Comparison of ENCODE assay signal across 2 cellular contexts in genomic region chr12:57844725-57845477, GRCh38.
TF ChIP-seq lines count a peak whose summit lies in the region.

No MANE protein-coding gene starts in this region.

TF ChIP-seq in PFSK-1, 5 proteins besides CTCF, POLR2A, EP300 and RAD21:
- TF ChIP-seq REST (IDR thresholded peaks at IDR 0.05; ENCODE audit: insufficient read depth in 1 of 2, low read depth in 2 of 2, low read length in 2 of 2) (0 out of 4 replicates have a peak, but pooled peaks of 1 of the 2 experiments have one; percentile 37), TAF1 (IDR thresholded peaks at IDR 0.05; ENCODE audit: borderline replicate concordance, insufficient read depth, low read length) (no peak), FOXP2 (optimal IDR thresholded peaks at IDR 0.05; ENCODE audit: borderline replicate concordance, extremely low read depth, extremely low read length, insufficient read depth) (no peak), SIN3A (IDR thresholded peaks at IDR 0.05; ENCODE audit: borderline replicate concordance, insufficient read depth, low read length) (0 out of 2 replicates have a peak, but pooled peaks have one; percentile 8), POLR2AphosphoS5 (IDR thresholded peaks at IDR 0.05; ENCODE audit: low read depth, low read length) (peak; percentile 47)

TF ChIP-seq in K562, 482 proteins besides CTCF, POLR2A, EP300 and RAD21 (continued from another document and continues in another):
- no peak for TF ChIP-seq GTF2B (IDR thresholded peaks at IDR 0.05; ENCODE audit: extremely low read depth, insufficient read length)
- TF ChIP-seq ZNF3 (CRISPR knock-in tag; IDR thresholded peaks at IDR 0.05), result no peak
- TF ChIP-seq ATF4 (CRISPR knock-in tag; IDR thresholded peaks at IDR 0.05), result no peak
- no peak for TF ChIP-seq PHB (CRISPR knock-in tag; IDR thresholded peaks at IDR 0.05)
- TF ChIP-seq TAF1 (IDR thresholded peaks at IDR 0.05; ENCODE audit: control insufficient read depth, extremely low read depth, insufficient read depth, low read length, severe bottlenecking), result peak; percentile 16
- no peak for TF ChIP-seq RERE (CRISPR knock-in tag; IDR thresholded peaks at IDR 0.05; ENCODE audit: borderline replicate concordance)
- no peak; the same call in 1 of the 2 replicates for TF ChIP-seq MAX (CRISPR knock-in tag; IDR thresholded peaks at IDR 0.05)
- no peak for TF ChIP-seq CBX3 (IDR thresholded peaks at IDR 0.05; ENCODE audit: borderline replicate concordance in 1 of 2, low read length in 2 of 2)
- TF ChIP-seq PPARD (CRISPR knock-in tag; IDR thresholded peaks at IDR 0.05), result no peak
- no peak for TF ChIP-seq ZNF23 (CRISPR knock-in tag; IDR thresholded peaks at IDR 0.05)
- TF ChIP-seq UBTF (IDR thresholded peaks at IDR 0.05; ENCODE audit: borderline replicate concordance in 1 of 2, low read depth in 2 of 2, low read length in 2 of 2), result 0 out of 4 replicates have a peak, but pooled peaks of 1 of the 2 experiments have one; percentile 24
- no peak for TF ChIP-seq ETV6 (IDR thresholded peaks at IDR 0.05; ENCODE audit: borderline replicate concordance in 1 of 2, low read depth in 2 of 2, low read length in 1 of 2)
- no peak for TF ChIP-seq ETV6 (CRISPR knock-in tag; IDR thresholded peaks at IDR 0.05; ENCODE audit: borderline replicate concordance)
- TF ChIP-seq CREB1 (IDR thresholded peaks at IDR 0.05), result no peak
- no peak for TF ChIP-seq CREB1 (CRISPR knock-in tag; IDR thresholded peaks at IDR 0.05)
- no peak for TF ChIP-seq PTTG1 (tag; IDR thresholded peaks at IDR 0.05; ENCODE audit: low read depth)
- TF ChIP-seq CREM (IDR thresholded peaks at IDR 0.05; ENCODE audit: low read depth), result 0 out of 2 replicates have a peak, but pooled peaks have one; percentile 10
- no peak for TF ChIP-seq THRA (IDR thresholded peaks at IDR 0.05)
- TF ChIP-seq AFF1 (IDR thresholded peaks at IDR 0.05; ENCODE audit: low read depth in 1 of 2, partially characterized antibody in 2 of 2), result no peak
- TF ChIP-seq ZNF586 (CRISPR knock-in tag; conservative IDR thresholded peaks at IDR 0.05), result no peak
- no peak for TF ChIP-seq NFXL1 (CRISPR knock-in tag; IDR thresholded peaks at IDR 0.05)
- no peak for TF ChIP-seq PCBP2 (IDR thresholded peaks at IDR 0.05; ENCODE audit: low read depth, low read length, poor library complexity, severe bottlenecking)
- TF ChIP-seq KDM1A (IDR thresholded peaks at IDR 0.05), result no peak
- TF ChIP-seq CHCHD3 (CRISPR knock-in tag; IDR thresholded peaks at IDR 0.05), result no peak
- TF ChIP-seq TSC22D4 (tag; IDR thresholded peaks at IDR 0.05), result no peak
- TF ChIP-seq NONO (IDR thresholded peaks at IDR 0.05; ENCODE audit: low read depth in 2 of 2, low read length in 1 of 2), result no peak
- TF ChIP-seq CEBPB (tag; IDR thresholded peaks at IDR 0.05), result no peak; the same call in 1 of the 2 replicates
- TF ChIP-seq ERF (CRISPR knock-in tag; IDR thresholded peaks at IDR 0.05), result no peak
- no peak for TF ChIP-seq E2F5 (CRISPR knock-in tag; IDR thresholded peaks at IDR 0.05)
- no peak for TF ChIP-seq KDM4B (IDR thresholded peaks at IDR 0.05; ENCODE audit: borderline replicate concordance in 2 of 2, low read depth in 1 of 2)
- TF ChIP-seq BRF1 (IDR thresholded peaks at IDR 0.05; ENCODE audit: borderline replicate concordance, extremely low read depth, insufficient read length), result no peak
- TF ChIP-seq SLC30A9 (CRISPR knock-in tag; IDR thresholded peaks at IDR 0.05), result no peak
- TF ChIP-seq ATF2 (CRISPR knock-in tag; IDR thresholded peaks at IDR 0.05), result no peak
- TF ChIP-seq SNAPC5 (CRISPR knock-in tag; IDR thresholded peaks at IDR 0.05), result no peak
- peak; percentile 20 for TF ChIP-seq RBM22 (IDR thresholded peaks at IDR 0.05; ENCODE audit: low read depth, low read length, poor library complexity, severe bottlenecking)
- no peak for TF ChIP-seq ZNF124 (CRISPR knock-in tag; IDR thresholded peaks at IDR 0.05)
- TF ChIP-seq BDP1 (IDR thresholded peaks at IDR 0.05; ENCODE audit: insufficient read depth, insufficient read length), result no peak
- no peak for TF ChIP-seq ZNF324 (CRISPR knock-in tag; IDR thresholded peaks at IDR 0.05)
- TF ChIP-seq ZNF584 (CRISPR knock-in tag; IDR thresholded peaks at IDR 0.05; ENCODE audit: low read depth), result no peak
- TF ChIP-seq ZNF766 (CRISPR knock-in tag; conservative IDR thresholded peaks at IDR 0.05), result no peak
- no peak for TF ChIP-seq HDGF (IDR thresholded peaks at IDR 0.05)
- TF ChIP-seq CHD2 (IDR thresholded peaks at IDR 0.05; ENCODE audit: low read depth, low read length), result no peak
- peak; percentile 24 to 51 for TF ChIP-seq E2F6 (IDR thresholded peaks at IDR 0.05; ENCODE audit: borderline replicate concordance in 1 of 2, extremely low read depth in 1 of 2, insufficient read depth in 1 of 2, insufficient read length in 1 of 2, low read depth in 1 of 2, low read length in 1 of 2, poor library complexity in 1 of 2, severe bottlenecking in 1 of 2)
